ENCODE assay signal across 27 cellular contexts in the genomic region with DNA sequence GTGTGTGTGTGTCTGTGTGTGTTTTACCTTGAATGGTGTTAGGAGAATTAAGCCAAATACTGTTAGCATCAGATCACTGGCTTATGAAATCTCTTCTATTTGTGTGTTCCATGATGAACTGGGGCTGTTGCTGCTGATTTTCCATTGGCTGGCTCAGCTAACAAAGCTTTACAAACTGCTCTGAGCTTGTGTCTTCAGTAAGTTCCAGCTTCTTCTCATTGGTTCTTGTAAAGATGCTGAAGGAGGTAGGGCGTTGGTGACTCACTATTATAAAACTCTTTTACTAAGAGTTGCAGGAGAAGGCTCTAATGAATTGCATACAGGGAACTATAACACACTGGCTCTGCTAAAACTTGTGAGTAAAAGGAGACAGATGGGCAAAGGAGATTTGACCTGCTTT.
DNase-seq lines count a peak whose midpoint lies in the region; ATAC-seq and TF ChIP-seq lines count a peak whose summit lies in the region.
"Had no signal": no experiment of that assay in that cellular context is flagged by ENCODE, and none has a peak within 500 bp of the region (broad histone marks: within the 10 kb centered on the region; RNA-seq: fewer than 3 reads in every experiment).

No MANE protein-coding gene starts in this region.

- H3K4me3 ChIP-seq in AG10803 (ENCODE audit: low read length), result no peak overlapping the region
- H3K4me3 ChIP-seq in mesenchymal stem cell (ENCODE audit: insufficient read depth in 1 of 2, low read depth in 1 of 2, low read length in 2 of 2), result no peak overlapping the region
- H3K4me3 ChIP-seq in upper lobe of left lung, result no peak overlapping the region
- no peak overlapping the region for H3K4me3 ChIP-seq in prostate gland
- H3K4me3 ChIP-seq: ascending aorta, esophagus squamous epithelium, K562, lower lobe of right lung, mucosa of descending colon, smooth muscle cell had no signal

- peak overlapping the region; percentile 22 for H3K9ac ChIP-seq in mesenchymal stem cell (ENCODE audit: low read length)

- no peak overlapping the region for H3K4ac ChIP-seq in mesenchymal stem cell (ENCODE audit: low read depth in 1 of 2, low read length in 2 of 2)

- no peak for TF ChIP-seq POLR2A in upper lobe of left lung (IDR thresholded peaks at IDR 0.05)
- TF ChIP-seq POLR2A in prostate gland (IDR thresholded peaks at IDR 0.05), result no peak

- no peak overlapping the region for H2AK5ac ChIP-seq in mesenchymal stem cell (ENCODE audit: low read length, severe bottlenecking)

- no peak for TF ChIP-seq EP300 in upper lobe of left lung (IDR thresholded peaks at IDR 0.05)

- DNase-seq in AG10803 (ENCODE audit: low read depth), result peak; percentile 85
- DNase-seq in HCEC 1CT, result peak; percentile 50
- peak; percentile 51 for DNase-seq in dedifferentiated amniotic fluid mesenchymal stem cell (ENCODE audit: extremely low spot score)
- peak; percentile 62 for DNase-seq in mesenchymal stem cell
- no peak for DNase-seq in upper lobe of left lung
- DNase-seq in prostate gland (ENCODE audit: low spot score), result no peak
- no peak for DNase-seq in activated CD4-positive, CD25-positive, alpha-beta regulatory T cell (lab: John Stamatoyannopoulos, UW)
- DNase-seq: activated CD4-positive, alpha-beta T cell treated with anti-CD3 and anti-CD28 coated beads for 4 hours; activated effector memory CD4-positive, alpha-beta T cell treated with Interleukin-2 at 50 U/mL for 16 hours; activated T-cell treated with anti-CD3 and anti-CD28 coated beads for 4 hours; CD4-positive, alpha-beta memory T cell; central memory CD4-positive, alpha-beta T cell; endodermal cell; esophagus squamous epithelium; kidney glomerular epithelial cell; lower lobe of right lung; mucosa of descending colon; NCI-H1105; NCI-H1930; NCI-H524 treated with DMSO at 0.1 percent for 48 hours; retina; SHP77 treated with DMSO at 0.1 percent for 48 hours had no signal

- TF ChIP-seq CTCF in AG10803 (conservative IDR thresholded peaks at IDR 0.05; ENCODE audit: low read length), result no peak
- TF ChIP-seq CTCF in upper lobe of left lung (IDR thresholded peaks at IDR 0.05), result no peak
- no peak for TF ChIP-seq CTCF in prostate gland (IDR thresholded peaks at IDR 0.05)

- no peak overlapping the region for H2BK12ac ChIP-seq in mesenchymal stem cell (ENCODE audit: low read length in 2 of 2)

- intact Hi-C loops in prostate gland (cut with DNase I), result no loop called here

- no peak overlapping the region for H4K8ac ChIP-seq in mesenchymal stem cell (ENCODE audit: low read length)

- H3K18ac ChIP-seq in mesenchymal stem cell (ENCODE audit: low read depth in 1 of 2, low read length in 2 of 2), result no peak overlapping the region

- no peaks in the 10 kb centered on the region for H3K79me1 ChIP-seq in mesenchymal stem cell (replicated peaks; ENCODE audit: low read length, poor library complexity, severe bottlenecking)

- H3K27me3 ChIP-seq in mesenchymal stem cell (ENCODE audit: control insufficient read depth in 1 of 2, insufficient read depth in 1 of 2, low read length in 2 of 2) (peaks cover 6 to 11% of the 10 kb centered on the region in 2 experiments), upper lobe of left lung (no peaks in the 10 kb centered on the region), prostate gland (replicated peaks; ENCODE audit: insufficient read depth) (no peaks in the 10 kb centered on the region)
- H3K27me3 ChIP-seq: ascending aorta had no signal

- H3K4me2 ChIP-seq in mesenchymal stem cell (ENCODE audit: low read length, poor library complexity, severe bottlenecking), result no peak overlapping the region
- H3K4me2 ChIP-seq: smooth muscle cell had no signal

- WGBS in mesenchymal stem cell, result 0% methylated on average over 1 of the region's 1 CpG
- 65 to 71% methylated on average over 1 of the region's 1 CpG for WGBS in upper lobe of left lung, 2 donors
- WGBS in prostate gland, result 14% methylated on average over 1 of the region's 1 CpG

- no peaks in the 10 kb centered on the region for H3K9me3 ChIP-seq in mesenchymal stem cell (ENCODE audit: control insufficient read depth, low read length)
- H3K9me3 ChIP-seq in upper lobe of left lung, result no peaks in the 10 kb centered on the region
- H3K9me3 ChIP-seq in prostate gland, result no peaks in the 10 kb centered on the region
- H3K9me3 ChIP-seq: ascending aorta, esophagus squamous epithelium, lower lobe of right lung, mucosa of descending colon had no signal

- H3K23ac ChIP-seq in mesenchymal stem cell (ENCODE audit: low read length in 2 of 2), result no peak overlapping the region

- no peak overlapping the region for H2BK120ac ChIP-seq in mesenchymal stem cell (ENCODE audit: low read depth, low read length)

- ATAC-seq in upper lobe of left lung (ENCODE audit: low FRiP score in 2 of 2) (no peak), HG03457 (IDR thresholded peaks at IDR 0.05; ENCODE audit: unreplicated experiment) (no peak)
- ATAC-seq: K562; lower lobe of right lung; mucosa of descending colon; natural killer cell treated with Interleukin-12 subunit alpha and Interleukin-12 subunit beta and Interleukin-15 and Interleukin-18, amount 100 ng/mL, for 72 hours had no signal

- no peak overlapping the region for H3K14ac ChIP-seq in mesenchymal stem cell (ENCODE audit: low read length in 2 of 2)

- H2BK15ac ChIP-seq in mesenchymal stem cell (ENCODE audit: low read depth, poor library complexity, severe bottlenecking), result no peak overlapping the region

- H3K4me1 ChIP-seq in mesenchymal stem cell (ENCODE audit: control insufficient read depth, insufficient read depth, low read depth, low read length) (peaks cover 3% of the 10 kb centered on the region), upper lobe of left lung (no peaks in the 10 kb centered on the region), prostate gland (replicated peaks) (no peaks in the 10 kb centered on the region)
- H3K4me1 ChIP-seq: ascending aorta, lower lobe of right lung had no signal

- no peak overlapping the region for H2BK5ac ChIP-seq in mesenchymal stem cell (ENCODE audit: low read depth, low read length, poor library complexity, severe bottlenecking)

- H3K36me3 ChIP-seq in mesenchymal stem cell (ENCODE audit: control insufficient read depth in 1 of 2, insufficient read depth in 2 of 2, low read depth in 1 of 2, low read length in 2 of 2) (no peaks in the 10 kb centered on the region), upper lobe of left lung (no peaks in the 10 kb centered on the region), prostate gland (no peaks in the 10 kb centered on the region)
- H3K36me3 ChIP-seq: ascending aorta, esophagus squamous epithelium, lower lobe of right lung had no signal

- no peak overlapping the region for H4K91ac ChIP-seq in mesenchymal stem cell (ENCODE audit: low read length)

- H3K27ac ChIP-seq in mesenchymal stem cell (ENCODE audit: low read length, poor library complexity, severe bottlenecking) (no peak overlapping the region), upper lobe of left lung (no peak overlapping the region), prostate gland (no peak overlapping the region)
- H3K27ac ChIP-seq: ascending aorta, esophagus squamous epithelium, lower lobe of right lung had no signal

- H2AFZ ChIP-seq in mesenchymal stem cell (ENCODE audit: low read depth, low read length), result no peak overlapping the region

Comparison
In these comparisons a context has a peak if more than half of its experiments do, and no peak if none do; other contexts are left out.
1. DNase-seq: peak in AG10803 (single experiment), HCEC 1CT (single experiment), dedifferentiated amniotic fluid mesenchymal stem cell (single experiment) and mesenchymal stem cell (single experiment); none in upper lobe of left lung (0 of 2), prostate gland (single experiment) and activated CD4-positive, CD25-positive, alpha-beta regulatory T cell (0 of 4).